In genomic region chr2:197028633-197029032, GRCh38 we compare ENCODE assay signal across 18 cellular contexts.
DNase-seq lines count a peak whose midpoint lies in the region; ATAC-seq and TF ChIP-seq lines count a peak whose summit lies in the region.
"Had no signal": no experiment of that assay in that cellular context is flagged by ENCODE, and none has a peak within 500 bp of the region (broad histone marks: within the 10 kb centered on the region; RNA-seq: fewer than 3 reads in every experiment).

No MANE protein-coding gene starts in this region.

- DNase-seq in natural killer cell = no peak
- DNase-seq in natural killer cell treated with Interleukin-12 subunit alpha and Interleukin-12 subunit beta and Interleukin-15 and Interleukin-18, amount 100 ng/mL, for 72 hours (ENCODE audit: low spot score) = no peak
- no peak for DNase-seq in activated CD8-positive, alpha-beta T cell treated with anti-CD3 and anti-CD28 coated beads for 36 hours
- no peak for DNase-seq in endothelial cell (ENCODE audit: low spot score)
- no peak for DNase-seq in NCI-H1105 (lab: John Stamatoyannopoulos, UW)
- DNase-seq: activated CD8-positive, alpha-beta memory T cell treated with anti-CD3 and anti-CD28 coated beads for 24 hours; central memory CD4-positive, alpha-beta T cell; GF-D8; H9; left ventricle myocardium inferior; NCI-H1436; NCI-H524 treated with DMSO at 0.1 percent for 48 hours; substantia nigra had no signal

- H3K27ac Mint-ChIP-seq in natural killer cell = peak overlapping the region; percentile 51 to 74
- peak overlapping the region in 1 of 2 donors; percentile 47 for H3K27ac Mint-ChIP-seq in natural killer cell treated with Interleukin-12 subunit alpha and Interleukin-12 subunit beta and Interleukin-15 and Interleukin-18, amount 100 ng/mL, for 72 hours
- peak overlapping the region; percentile 60 for H3K27ac Mint-ChIP-seq in activated CD8-positive, alpha-beta T cell treated with anti-CD3 and anti-CD28 coated beads for 36 hours
- peak overlapping the region; percentile 54 for H3K27ac Mint-ChIP-seq in endothelial cell (ENCODE audit: unreplicated experiment)
- H3K27ac Mint-ChIP-seq: T-helper 2 cell treated with Interferon-gamma antibody and Interleukin-4, amounts not matched to agents 5 μg/mL and 100 μg/mL, for 36 hours had no signal

- no peaks in the 10 kb centered on the region for H3K27me3 Mint-ChIP-seq in natural killer cell (ENCODE audit: low read depth in 2 of 2)
- no peaks in the 10 kb centered on the region for H3K27me3 Mint-ChIP-seq in natural killer cell treated with Interleukin-12 subunit alpha and Interleukin-12 subunit beta and Interleukin-15 and Interleukin-18, amount 100 ng/mL, for 72 hours
- H3K27me3 Mint-ChIP-seq in activated CD8-positive, alpha-beta T cell treated with anti-CD3 and anti-CD28 coated beads for 36 hours = no peaks in the 10 kb centered on the region
- H3K27me3 Mint-ChIP-seq in endothelial cell (ENCODE audit: unreplicated experiment) = peaks cover 10% of the 10 kb centered on the region
- H3K27me3 Mint-ChIP-seq: IgD-negative memory B cell had no signal

- peak overlapping the region; percentile 15 for H3K4me3 Mint-ChIP-seq in natural killer cell
- H3K4me3 Mint-ChIP-seq in natural killer cell treated with Interleukin-12 subunit alpha and Interleukin-12 subunit beta and Interleukin-15 and Interleukin-18, amount 100 ng/mL, for 72 hours = no peak overlapping the region
- no peak overlapping the region for H3K4me3 Mint-ChIP-seq in activated CD8-positive, alpha-beta T cell treated with anti-CD3 and anti-CD28 coated beads for 36 hours
- H3K4me3 Mint-ChIP-seq in endothelial cell (ENCODE audit: unreplicated experiment) = no peak overlapping the region
- H3K4me3 Mint-ChIP-seq: H9; IgD-negative memory B cell; T-helper 2 cell treated with Interferon-gamma antibody and Interleukin-4, amounts not matched to agents 5 μg/mL and 100 μg/mL, for 36 hours had no signal

- H3K4me1 Mint-ChIP-seq in natural killer cell (peaks cover 28 to 29% of the 10 kb centered on the region in 2 donors), endothelial cell (ENCODE audit: unreplicated experiment) (peaks cover 17% of the 10 kb centered on the region)
- peaks cover 31 to 45% of the 10 kb centered on the region in 2 donors for H3K4me1 Mint-ChIP-seq in natural killer cell treated with Interleukin-12 subunit alpha and Interleukin-12 subunit beta and Interleukin-15 and Interleukin-18, amount 100 ng/mL, for 72 hours (ENCODE audit: low read depth in 2 of 2)
- peaks cover 27% of the 10 kb centered on the region for H3K4me1 Mint-ChIP-seq in activated CD8-positive, alpha-beta T cell treated with anti-CD3 and anti-CD28 coated beads for 36 hours (ENCODE audit: low read depth)
- H3K4me1 Mint-ChIP-seq: H9 had no signal

- no peaks in the 10 kb centered on the region for H3K9me3 Mint-ChIP-seq in natural killer cell
- peaks cover 4% of the 10 kb centered on the region for H3K9me3 Mint-ChIP-seq in natural killer cell treated with Interleukin-12 subunit alpha and Interleukin-12 subunit beta and Interleukin-15 and Interleukin-18, amount 100 ng/mL, for 72 hours
- peaks cover 2% of the 10 kb centered on the region for H3K9me3 Mint-ChIP-seq in activated CD8-positive, alpha-beta T cell treated with anti-CD3 and anti-CD28 coated beads for 36 hours
- H3K9me3 Mint-ChIP-seq in endothelial cell (ENCODE audit: unreplicated experiment) = no peaks in the 10 kb centered on the region
- H3K9me3 Mint-ChIP-seq: H9; IgD-negative memory B cell; T-helper 2 cell treated with Interferon-gamma antibody and Interleukin-4, amounts not matched to agents 5 μg/mL and 100 μg/mL, for 36 hours had no signal

- POLR2A ChIA-PET in activated CD8-positive, alpha-beta T cell treated with anti-CD3 and anti-CD28 coated beads for 36 hours (lab: Charles Lee) = no interaction called here

- TF ChIP-seq CTCF in natural killer cell (IDR thresholded peaks at IDR 0.05) (no peak), endothelial cell (IDR thresholded peaks at IDR 0.05; ENCODE audit: unreplicated experiment) (no peak)
- TF ChIP-seq CTCF in activated CD8-positive, alpha-beta T cell treated with anti-CD3 and anti-CD28 coated beads for 36 hours (IDR thresholded peaks at IDR 0.05) = no peak

- no peak for ATAC-seq in natural killer cell
- no peak for ATAC-seq in natural killer cell treated with Interleukin-12 subunit alpha and Interleukin-12 subunit beta and Interleukin-15 and Interleukin-18, amount 100 ng/mL, for 72 hours
- no peak for ATAC-seq in activated CD8-positive, alpha-beta T cell treated with anti-CD3 and anti-CD28 coated beads for 36 hours
- no peak for ATAC-seq in HG03432 (IDR thresholded peaks at IDR 0.05; ENCODE audit: unreplicated experiment)
- no peak for ATAC-seq in GM18907 (IDR thresholded peaks at IDR 0.05; ENCODE audit: unreplicated experiment)
- ATAC-seq: sciatic nerve had no signal

- CTCF ChIA-PET in activated CD8-positive, alpha-beta T cell treated with anti-CD3 and anti-CD28 coated beads for 36 hours (lab: Charles Lee) = interaction anchor here (0.6 to 1.5 kb wide), 5 partner anchors 9 to 18 kb away, joined by 3 to 4 read pairs (median 3); no protein-coding TSS in a partner anchor

- peaks cover 24% of the 10 kb centered on the region for H3K36me3 Mint-ChIP-seq in natural killer cell
- H3K36me3 Mint-ChIP-seq in natural killer cell treated with Interleukin-12 subunit alpha and Interleukin-12 subunit beta and Interleukin-15 and Interleukin-18, amount 100 ng/mL, for 72 hours = peaks cover 59% of the 10 kb centered on the region
- H3K36me3 Mint-ChIP-seq in activated CD8-positive, alpha-beta T cell treated with anti-CD3 and anti-CD28 coated beads for 36 hours (ENCODE audit: low read depth) = peaks cover 70% of the 10 kb centered on the region
- peaks cover 3% of the 10 kb centered on the region for H3K36me3 Mint-ChIP-seq in endothelial cell (ENCODE audit: low read depth, unreplicated experiment)

- intact Hi-C loops in natural killer cell (cut with micrococcal nuclease) = no loop called here
- intact Hi-C loops in activated CD8-positive, alpha-beta T cell treated with anti-CD3 and anti-CD28 coated beads for 36 hours (cut with micrococcal nuclease) = no loop called here
